In the genomic region with DNA sequence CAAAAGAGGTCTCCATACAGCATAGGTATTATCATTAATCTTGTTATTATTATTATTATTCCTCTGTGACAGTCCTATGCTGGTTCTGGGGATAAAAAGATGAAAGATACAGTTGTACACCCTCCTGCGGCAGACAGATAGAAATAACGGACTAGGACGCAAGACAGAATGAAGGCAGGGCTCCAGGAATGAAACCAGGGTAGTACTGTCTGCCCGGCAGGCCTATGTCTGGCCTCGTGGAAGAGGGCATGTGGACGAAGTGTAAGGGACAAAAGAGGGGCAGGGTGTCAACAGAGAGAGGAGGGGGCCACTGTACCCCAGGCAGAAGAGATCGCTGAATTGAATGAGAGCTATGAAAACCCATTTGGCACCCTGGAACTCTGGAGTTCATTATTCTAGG, we compare ENCODE assay signal across 18 cellular contexts.
DNase-seq lines count a peak whose midpoint lies in the region.
"Had no signal": no experiment of that assay in that cellular context is flagged by ENCODE, and none has a peak within 500 bp of the region (broad histone marks: within the 10 kb centered on the region; RNA-seq: fewer than 3 reads in every experiment).

No MANE protein-coding gene starts in this region.

- DNase-seq in medulla oblongata (ENCODE audit: extremely low spot score) (peak; percentile 28), SIG-M5 treated with dmso at 0.1 percent for 504 hours (lab: John Stamatoyannopoulos, UW; ENCODE audit: unreplicated experiment) (no peak), NCI-H2227 treated with DMSO at 0.1 percent for 48 hours (lab: John Stamatoyannopoulos, UW) (no peak), NOMO-1 (lab: John Stamatoyannopoulos, UW; ENCODE audit: unreplicated experiment in 2 of 2) (no peak)
- DNase-seq: CD4-positive, CD25-positive, alpha-beta regulatory T cell; CD8-positive, alpha-beta memory T cell; COR-L47; DMS 273 treated with DMSO at 0.1 percent for 48 hours; DMS53; DND-41; EL; GOT3; H7; HFFc6 had no signal

- peak overlapping the region; percentile 78 for H3K27ac ChIP-seq in angular gyrus (ENCODE audit: low read depth, low read length)
- H3K27ac ChIP-seq in cingulate gyrus (ENCODE audit: low read depth, low read length) = peak overlapping the region; percentile 90
- H3K27ac ChIP-seq: BLaER1 treated with 17β-estradiol and CSF1 and Interleukin-3, amounts not matched to agents 10 nM and 100 nM; HL-60 had no signal
